ENCODE assay signal across 8 cellular contexts in genomic region chr11:67504950-67505561, GRCh38. TPM values are rescaled to one million over a fixed set of nuclear protein-coding genes. Genes with fewer than 3 reads are reported as not detected.
DNase-seq lines count a peak whose midpoint lies in the region; ATAC-seq and TF ChIP-seq lines count a peak whose summit lies in the region.

Gene PITPNM1 (minus strand): TSS chr11:67505363. CDS start chr11:67504180, 1,183 bp downstream.

- under 1% methylated on average over 58 of the region's 58 CpGs for WGBS in thymus

- peaks cover 8 to 10% of the 10 kb centered on the region in 2 experiments; a peak in 3 of 4 replicates for H3K36me3 ChIP-seq in HCT116 (ENCODE audit: control insufficient read depth in 1 of 2, insufficient read depth in 2 of 2, low read length in 2 of 2)
- peaks cover 17% of the 10 kb centered on the region for H3K36me3 ChIP-seq in neuron (ENCODE audit: insufficient read depth, low read length)
- peaks cover 28% of the 10 kb centered on the region for H3K36me3 ChIP-seq in thymus (ENCODE audit: control insufficient read depth, insufficient read depth)

- no peak for TF ChIP-seq RAD21 in HCT116 (IDR thresholded peaks at IDR 0.05; ENCODE audit: low read depth)

- BruUV-seq in HCT116 (replicated peaks; lab: Mats Ljungman, UMichigan): no TSS peak

- peak within 1 kb of the TSS; percentile 95 for H3K9ac ChIP-seq in HCT116 (ENCODE audit: low read length)

- H3K4me2 ChIP-seq in HCT116 (ENCODE audit: low read length): peak within 1 kb of the TSS; percentile 88

- CTCF ChIA-PET in HCT116 (lab: Charles Lee): interaction anchor here (1.2 to 2.4 kb wide), 2 partner anchors 84 to 104 kb away, joined by 3 to 11 read pairs; partner anchors contain the start of gene PPP1CA

- RAD21 ChIA-PET in HCT116 (lab: Charles Lee; ENCODE audit: low non-redundant PET in 1 of 2, low total read pairs in 2 of 2, uncharacterized antibody in 2 of 2, unreplicated experiment in 2 of 2): interaction anchor here in 1 of 2 experiments (0.6 kb wide), 1 partner anchor 78 kb away, joined by 4 read pairs; the partner anchor contains the start of gene GSTP1

- H3K4me1 ChIP-seq in HCT116 (ENCODE audit: control insufficient read depth in 1 of 2, insufficient read depth in 2 of 2, low read length in 2 of 2) (peaks cover 31 to 43% of the 10 kb centered on the region in 2 experiments), neuron (ENCODE audit: insufficient read depth, low read length) (peaks cover 38% of the 10 kb centered on the region), thymus (ENCODE audit: control insufficient read depth, insufficient read depth, low read length) (peaks cover 41% of the 10 kb centered on the region)

- H4K20me1 ChIP-seq in HCT116 (ENCODE audit: insufficient read depth): no peaks in the 10 kb centered on the region

- no peaks in the 10 kb centered on the region for H3K27me3 ChIP-seq in HCT116 (ENCODE audit: insufficient read depth, low read length)
- H3K27me3 ChIP-seq in neuron (ENCODE audit: insufficient read depth, low read length): no peaks in the 10 kb centered on the region
- H3K27me3 ChIP-seq in thymus (ENCODE audit: control insufficient read depth, insufficient read depth): no peaks in the 10 kb centered on the region

- TF ChIP-seq CTCF in HCT116 (IDR thresholded peaks at IDR 0.05 in 2 of 3, conservative IDR thresholded peaks at IDR 0.05 in 1 of 3; ENCODE audit: borderline replicate concordance in 1 of 3, insufficient read depth in 1 of 3, low read depth in 2 of 3, low read length in 2 of 3): no peak

- peak within 1 kb of the TSS; percentile 91 to 98 for H3K4me3 ChIP-seq in HCT116 (replicated peaks in 1 of 2; ENCODE audit: low read depth in 1 of 2, low read length in 2 of 2)
- peak within 1 kb of the TSS; percentile 74 for H3K4me3 ChIP-seq in neuron (ENCODE audit: low read length)
- peak within 1 kb of the TSS; percentile 90 for H3K4me3 ChIP-seq in thymus (ENCODE audit: low read length)

- peaks cover 29% of the 10 kb centered on the region for H3K79me2 ChIP-seq in HCT116 (ENCODE audit: insufficient read depth, low read length)

- no peaks in the 10 kb centered on the region for H3K9me3 ChIP-seq in HCT116 (ENCODE audit: control insufficient read depth in 1 of 2, insufficient read depth in 1 of 2, low read depth in 1 of 2, low read length in 2 of 2)
- H3K9me3 ChIP-seq in neuron (ENCODE audit: low read length): no peaks in the 10 kb centered on the region
- no peaks in the 10 kb centered on the region for H3K9me3 ChIP-seq in thymus (ENCODE audit: control insufficient read depth)

- H3K9me2 ChIP-seq in HCT116 (ENCODE audit: insufficient read depth): no peaks in the 10 kb centered on the region

- ATAC-seq in HCT116: peak; percentile 23
- no peak for ATAC-seq in GM19395 (IDR thresholded peaks at IDR 0.05; ENCODE audit: unreplicated experiment)

- H3K27ac ChIP-seq in HCT116 (ENCODE audit: low read depth, low read length): peak within 1 kb of the TSS; percentile 93
- peak within 1 kb of the TSS; percentile 95 for H3K27ac ChIP-seq in thymus (ENCODE audit: low read depth)

- TF ChIP-seq POLR2A in HCT116 (IDR thresholded peaks at IDR 0.05; ENCODE audit: borderline replicate concordance, extremely low read depth, insufficient read depth, insufficient read length): no peak

- intact Hi-C loops in HCT116 (cut with micrococcal nuclease): loop anchor here (5.0 kb wide), 1 partner anchor 78 kb away; the partner anchor contains the start of gene RPS6KB2

- H2AFZ ChIP-seq in HCT116 (ENCODE audit: low read depth, low read length, poor library complexity, severe bottlenecking): no peak within 1 kb of the TSS
- peak within 1 kb of the TSS; percentile 50 for H2AFZ ChIP-seq in neuron (ENCODE audit: low read depth, low read length)

- POLR2A ChIA-PET in HCT116 (lab: Charles Lee): no interaction called here

- DNase-seq in C1 segment of cervical spinal cord (lab: John Stamatoyannopoulos, UW): peak in 9 of 14 donors; percentile 11 to 72 (median 39)
- DNase-seq in HCT116 (ENCODE audit: low read depth, low spot score): no peak
- DNase-seq in RKO (ENCODE audit: low spot score): peak; percentile 67
- peak; percentile 61 for DNase-seq in activated gamma-delta T cell (lab: John Stamatoyannopoulos, UW)
- peak; percentile 45 for DNase-seq in foreskin melanocyte

TF ChIP-seq in HCT116, 20 proteins besides CTCF, POLR2A, EP300 and RAD21:
- TF ChIP-seq, protein P1, sequence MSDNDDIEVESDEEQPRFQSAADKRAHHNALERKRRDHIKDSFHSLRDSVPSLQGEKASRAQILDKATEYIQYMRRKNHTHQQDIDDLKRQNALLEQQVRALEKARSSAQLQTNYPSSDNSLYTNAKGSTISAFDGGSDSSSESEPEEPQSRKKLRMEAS (IDR thresholded peaks at IDR 0.05): no peak
- TF ChIP-seq REST (IDR thresholded peaks at IDR 0.05; ENCODE audit: low read depth): no peak
- TF ChIP-seq EZH2 (IDR thresholded peaks at IDR 0.05): no peak
- TF ChIP-seq CBX3 (IDR thresholded peaks at IDR 0.05; ENCODE audit: low read depth): no peak
- TF ChIP-seq POLR2AphosphoS5 (IDR thresholded peaks at IDR 0.05; ENCODE audit: low read depth, low read length): peak; percentile 75
- TF ChIP-seq YY1 (IDR thresholded peaks at IDR 0.05; ENCODE audit: extremely low read depth, insufficient replicate concordance, low read depth, low read length): no peak
- TF ChIP-seq ZFX (IDR thresholded peaks at IDR 0.05): peak; percentile 56

RNA-seq across cellular contexts. Expression of gene PITPNM1, which starts in this region (rescaled TPM):
- total RNA-seq in HCT116 (2021; ENCODE audit: unreplicated experiment): 79.5 TPM
- polyA plus RNA-seq in HCT116 (2012): 44.7 and 63.3 TPM in 2 replicates
- polyA plus RNA-seq in thymus: 57.2 TPM
